In genomic region chr2:234482807-234483206, GRCh38 we compare ENCODE assay signal across 22 cellular contexts. TPM values are rescaled to one million over a fixed set of nuclear protein-coding genes. Genes with fewer than 3 reads are reported as not detected.
DNase-seq lines count a peak whose midpoint lies in the region; ATAC-seq and FAIRE-seq lines count a peak whose summit lies in the region.
"Had no signal": no experiment of that assay in that cellular context is flagged by ENCODE, and none has a peak within 500 bp of the region (broad histone marks: within the 10 kb centered on the region; RNA-seq: fewer than 3 reads in every experiment).

No MANE protein-coding gene starts in this region.

- H3K27ac ChIP-seq in CD8-positive, alpha-beta memory T cell (ENCODE audit: low read depth, low read length) = no peak overlapping the region
- H3K27ac ChIP-seq: 22Rv1, right lobe of liver, tibial nerve had no signal

- no peaks in the 10 kb centered on the region for H3K9me3 ChIP-seq in CD8-positive, alpha-beta memory T cell (ENCODE audit: low read length)
- H3K9me3 ChIP-seq: Caco-2, right lobe of liver, tibial nerve had no signal

- H3K36me3 ChIP-seq in CD8-positive, alpha-beta memory T cell (ENCODE audit: insufficient read depth, low read length) = no peaks in the 10 kb centered on the region
- H3K36me3 ChIP-seq: right lobe of liver, tibial nerve had no signal

- no peak overlapping the region for H3K4me3 ChIP-seq in CD8-positive, alpha-beta memory T cell (ENCODE audit: low read length)
- H3K4me3 ChIP-seq: lung, right lobe of liver, tibial nerve had no signal

- CTCF ChIA-PET in CD8-positive, alpha-beta memory T cell (lab: Charles Lee) = interaction anchor here (0.6 to 3.0 kb wide), 15 partner anchors 10 to 346 kb away, joined by 3 to 17 read pairs (median 8); partner anchors contain the start of gene ARL4C

- POLR2A ChIA-PET in CD8-positive, alpha-beta memory T cell (lab: Charles Lee) = interaction anchor here (0.7 to 1.5 kb wide), 8 partner anchors 10 to 193 kb away, joined by 3 to 21 read pairs (median 5); no protein-coding TSS in a partner anchor

- peaks cover 71 to 96% (median 94%) of the 10 kb centered on the region in 3 donors for H3K4me1 Mint-ChIP-seq in CD8-positive, alpha-beta memory T cell
- H3K4me1 Mint-ChIP-seq in naive B cell = peaks cover 29 to 41% (median 34%) of the 10 kb centered on the region in 3 donors

- H3K9me3 Mint-ChIP-seq in CD8-positive, alpha-beta memory T cell = no peaks in the 10 kb centered on the region
- H3K9me3 Mint-ChIP-seq in naive B cell = no peaks in the 10 kb centered on the region

- H3K27me3 ChIP-seq in CD8-positive, alpha-beta memory T cell (ENCODE audit: insufficient read depth, low read length, poor library complexity, severe bottlenecking) = no peaks in the 10 kb centered on the region
- H3K27me3 ChIP-seq: right lobe of liver, tibial nerve had no signal

- peaks cover 0 to 2% of the 10 kb centered on the region in 2 donors for H3K27me3 Mint-ChIP-seq in CD8-positive, alpha-beta memory T cell
- peaks cover 0 to 4% (median 0%) of the 10 kb centered on the region in 3 donors for H3K27me3 Mint-ChIP-seq in naive B cell
- H3K27me3 Mint-ChIP-seq: activated naive CD8-positive, alpha-beta T cell treated with anti-CD3 and anti-CD28 coated beads, Interleukin-2, amount 50 U/mL, for 24 hours had no signal

- peaks cover 5 to 23% (median 10%) of the 10 kb centered on the region in 3 donors for H3K36me3 Mint-ChIP-seq in CD8-positive, alpha-beta memory T cell
- H3K36me3 Mint-ChIP-seq in naive B cell = peaks cover 0 to 4% of the 10 kb centered on the region in 2 donors

- no peak for ATAC-seq in naive B cell (ENCODE audit: low read depth in 2 of 2)
- ATAC-seq in GM21528 (IDR thresholded peaks at IDR 0.05; ENCODE audit: low FRiP score, unreplicated experiment) = no peak

- peaks cover 67% of the 10 kb centered on the region for H3K4me1 ChIP-seq in CD8-positive, alpha-beta memory T cell (ENCODE audit: insufficient read depth, low read length)
- H3K4me1 ChIP-seq: Caco-2, right lobe of liver, tibial nerve had no signal

- DNase-seq in NCI-H2171 treated with DMSO at 0.1 percent for 48 hours (lab: John Stamatoyannopoulos, UW) = peak; percentile 1
- no peak for DNase-seq in NCI-H2171 (lab: John Stamatoyannopoulos, UW)
- no peak for DNase-seq in CD8-positive, alpha-beta memory T cell
- DNase-seq in RPMI8226 = peak; percentile 60
- DNase-seq in naive B cell = no peak
- DNase-seq in NCI-H187 treated with DMSO at 0.1 percent for 48 hours (lab: John Stamatoyannopoulos, UW) = no peak
- no peak for DNase-seq in urothelium cell line (ENCODE audit: low spot score)
- DNase-seq: activated naive CD8-positive, alpha-beta T cell treated with anti-CD3 and anti-CD28 coated beads, Interleukin-2, amount 50 U/mL, for 24 hours; Caco-2; glutamatergic neuron; kidney glomerular epithelial cell; NCI-H1694; NCI-H2227 treated with DMSO at 0.1 percent for 48 hours; right lobe of liver; SHP77; stimulated activated naive CD8-positive, alpha-beta T cell treated with anti-CD3 and anti-CD28 coated beads, Interleukin-15, Interleukin-2, amounts not matched to agents 100 U/mL and 50 U/mL, for 24 hours had no signal

- no peak for FAIRE-seq in urothelium cell line (lab: Jason Lieb, UNC)
- FAIRE-seq: endothelial cell of umbilical vein, H54 had no signal

- peak overlapping the region; percentile 94 to 100 (median 98) for H3K27ac Mint-ChIP-seq in CD8-positive, alpha-beta memory T cell
- H3K27ac Mint-ChIP-seq in naive B cell = peak overlapping the region in 5 of 6 donors; percentile 19 to 98 (median 89)

- peak overlapping the region in 1 of 7 donors; percentile 11 for H3K4me3 Mint-ChIP-seq in CD8-positive, alpha-beta memory T cell
- peak overlapping the region in 1 of 8 donors; percentile 78 for H3K4me3 Mint-ChIP-seq in naive B cell

RNA-seq across cellular contexts. Expression of gene ARL4C, which starts 14.1 kb away (rescaled TPM):
- 10 to 100 TPM; 54.0 to 54.7 TPM for total RNA-seq in CD8-positive, alpha-beta memory T cell
- polyA plus RNA-seq in CD8-positive, alpha-beta memory T cell = 247 TPM
- 10 to 100 TPM; 18.2 to 37.1 (median 28.5) TPM for polyA plus RNA-seq in naive B cell (ENCODE audit: low read depth in 6 of 6)

Comparison
In these comparisons a context has a peak if more than half of its experiments do, and no peak if none do; other contexts are left out.
1. DNase-seq: peak in NCI-H2171 treated with DMSO at 0.1 percent for 48 hours (single experiment) and RPMI8226 (single experiment); none in NCI-H2171 (single experiment), CD8-positive, alpha-beta memory T cell (0 of 5), naive B cell (single experiment), NCI-H187 treated with DMSO at 0.1 percent for 48 hours (single experiment) and urothelium cell line (single experiment).